Comparison of ENCODE assay signal across 15 cellular contexts in genomic region chr1:183191833-183192232, GRCh38. TPM values are rescaled to one million over a fixed set of nuclear protein-coding genes. Genes with fewer than 3 reads are reported as not detected.
DNase-seq lines count a peak whose midpoint lies in the region; TF ChIP-seq lines count a peak whose summit lies in the region.
"Had no signal": no experiment of that assay in that cellular context is flagged by ENCODE, and none has a peak within 500 bp of the region (broad histone marks: within the 10 kb centered on the region; RNA-seq: fewer than 3 reads in every experiment).

No MANE protein-coding gene starts in this region.

- peaks cover 12% of the 10 kb centered on the region for H3K27me3 Mint-ChIP-seq in activated T-helper 1 cell treated with anti-CD3 and anti-CD28 coated beads, Interleukin-12 subunit alpha, Interleukin-12 subunit beta, Interleukin-2, Interleukin-4 antibody, amounts not matched to agents 30 ng/mL and 10 ng/mL and 1 ng/mL, durations not matched to agents 14 hours and 24 hours and 36 hours (ENCODE audit: insufficient read depth)

- H3K9me3 ChIP-seq in A673 (ENCODE audit: low read depth, low read length, poor library complexity, severe bottlenecking): no peaks in the 10 kb centered on the region
- H3K9me3 ChIP-seq in HEK293 (ENCODE audit: control insufficient read depth, insufficient read depth, low read depth, low read length): no peaks in the 10 kb centered on the region
- H3K9me3 ChIP-seq in esophagus muscularis mucosa: no peaks in the 10 kb centered on the region
- H3K9me3 ChIP-seq: ovary, SJSA1 had no signal

- no peaks in the 10 kb centered on the region for H3K27me3 ChIP-seq in A673 (replicated peaks; ENCODE audit: insufficient read depth, low read depth, low read length, poor library complexity)
- no peaks in the 10 kb centered on the region for H3K27me3 ChIP-seq in esophagus muscularis mucosa
- H3K27me3 ChIP-seq: ovary, SJSA1 had no signal

- no peak overlapping the region for H3K4me3 Mint-ChIP-seq in activated T-helper 1 cell treated with anti-CD3 and anti-CD28 coated beads, Interleukin-12 subunit alpha, Interleukin-12 subunit beta, Interleukin-2, Interleukin-4 antibody, amounts not matched to agents 30 ng/mL and 10 ng/mL and 1 ng/mL, durations not matched to agents 14 hours and 24 hours and 36 hours
- H3K4me3 Mint-ChIP-seq: activated naive CD8-positive, alpha-beta T cell; memory B cell had no signal

- intact Hi-C loops in A673 (cut with micrococcal nuclease; ENCODE audit: unreplicated experiment) (no loop called here), esophagus muscularis mucosa (cut with DNase I) (no loop called here)
- intact Hi-C loops in activated T-helper 1 cell treated with anti-CD3 and anti-CD28 coated beads, Interleukin-12 subunit alpha, Interleukin-12 subunit beta, Interleukin-2, Interleukin-4 antibody, amounts not matched to agents 30 ng/mL and 10 ng/mL and 1 ng/mL, durations not matched to agents 14 hours and 24 hours and 36 hours (cut with micrococcal nuclease): loop anchor here (5.0 kb wide), 1 partner anchor 170 kb away; the partner anchor contains the start of gene LAMC1

- H3K4me3 ChIP-seq in A673 (ENCODE audit: low read depth, low read length, poor library complexity, severe bottlenecking) (no peak overlapping the region), HEK293 (ENCODE audit: low read depth, low read length) (no peak overlapping the region), foreskin fibroblast (ENCODE audit: low read depth in 1 of 2, low read length in 2 of 2) (no peak overlapping the region), esophagus muscularis mucosa (no peak overlapping the region)
- H3K4me3 ChIP-seq: ovary, SJSA1 had no signal

- H3K4me1 ChIP-seq in A673 (ENCODE audit: insufficient read depth, low read length, poor library complexity, severe bottlenecking) (no peaks in the 10 kb centered on the region), HEK293 (ENCODE audit: control insufficient read depth, insufficient read depth, low read length) (no peaks in the 10 kb centered on the region), esophagus muscularis mucosa (peaks cover 0 to 32% (median 11%) of the 10 kb centered on the region in 4 donors)

- H3K27ac ChIP-seq in A673 (ENCODE audit: low read depth, low read length, poor library complexity, severe bottlenecking) (no peak overlapping the region), HEK293 (ENCODE audit: extremely low read depth, low read depth, low read length) (no peak overlapping the region), esophagus muscularis mucosa (replicated peaks in 1 of 4) (peak overlapping the region in 2 of 4 donors; percentile 8 to 86), caudate nucleus (ENCODE audit: low read depth, low read length) (no peak overlapping the region)
- H3K27ac ChIP-seq: ovary, SJSA1 had no signal

- TF ChIP-seq EP300 in esophagus muscularis mucosa (IDR thresholded peaks at IDR 0.05): no peak

- H3K27ac Mint-ChIP-seq in activated T-helper 1 cell treated with anti-CD3 and anti-CD28 coated beads, Interleukin-12 subunit alpha, Interleukin-12 subunit beta, Interleukin-2, Interleukin-4 antibody, amounts not matched to agents 30 ng/mL and 10 ng/mL and 1 ng/mL, durations not matched to agents 14 hours and 24 hours and 36 hours: no peak overlapping the region
- H3K27ac Mint-ChIP-seq: activated naive CD8-positive, alpha-beta T cell; memory B cell had no signal

- WGBS in esophagus muscularis mucosa: 56% methylated on average over 1 of the region's 1 CpG

- POLR2A ChIA-PET in A673 (lab: Charles Lee; ENCODE audit: low non-redundant PET) (no interaction called here), HEK293 (lab: Yijun Ruan, JAX) (interaction anchor here (1.4 kb wide), 1 partner anchor 43 kb away, joined by 6 read pairs; no protein-coding TSS in a partner anchor), HEK293T (lab: Yijun Ruan, JAX) (no interaction called here)

- no peaks in the 10 kb centered on the region for H3K36me3 ChIP-seq in A673 (ENCODE audit: insufficient read depth, low read length, poor library complexity, severe bottlenecking)
- no peaks in the 10 kb centered on the region for H3K36me3 ChIP-seq in HEK293 (ENCODE audit: control insufficient read depth in 2 of 2, insufficient read depth in 1 of 2, low read length in 2 of 2)
- no peaks in the 10 kb centered on the region for H3K36me3 ChIP-seq in esophagus muscularis mucosa
- H3K36me3 ChIP-seq: ovary, SJSA1 had no signal

- CTCF ChIA-PET in A673 (lab: Charles Lee): no interaction called here
- CTCF ChIA-PET in HEK293 (lab: Yijun Ruan, JAX): interaction anchor here (0.7 to 0.9 kb wide), 2 partner anchors 119 to 280 kb away, joined by 3 to 4 read pairs; no protein-coding TSS in a partner anchor
- CTCF ChIA-PET in HEK293T (lab: Yijun Ruan, JAX): interaction anchor here (1.3 kb wide), 1 partner anchor 43 kb away, joined by 4 read pairs; no protein-coding TSS in a partner anchor

- TF ChIP-seq POLR2A in esophagus muscularis mucosa (IDR thresholded peaks at IDR 0.05; ENCODE audit: low read depth): no peak

- H3K9me3 Mint-ChIP-seq in activated T-helper 1 cell treated with anti-CD3 and anti-CD28 coated beads, Interleukin-12 subunit alpha, Interleukin-12 subunit beta, Interleukin-2, Interleukin-4 antibody, amounts not matched to agents 30 ng/mL and 10 ng/mL and 1 ng/mL, durations not matched to agents 14 hours and 24 hours and 36 hours: no peaks in the 10 kb centered on the region
- H3K9me3 Mint-ChIP-seq: memory B cell had no signal

- H3K36me3 Mint-ChIP-seq in activated T-helper 1 cell treated with anti-CD3 and anti-CD28 coated beads, Interleukin-12 subunit alpha, Interleukin-12 subunit beta, Interleukin-2, Interleukin-4 antibody, amounts not matched to agents 30 ng/mL and 10 ng/mL and 1 ng/mL, durations not matched to agents 14 hours and 24 hours and 36 hours (ENCODE audit: low read depth): peaks cover 3% of the 10 kb centered on the region
- H3K36me3 Mint-ChIP-seq: memory B cell had no signal

- BruUV-seq in A673 (replicated peaks; lab: Mats Ljungman, UMichigan): no TSS peak

- DNase-seq in A673 (ENCODE audit: low spot score) (peak; percentile 23), amniotic stem cell (lab: John Stamatoyannopoulos, UW) (peak; percentile 74), foreskin fibroblast (peak; percentile 79 to 90), HEK293T (ENCODE audit: extremely low spot score) (no peak), esophagus muscularis mucosa (ENCODE audit: extremely low spot score) (no peak), caudate nucleus (lab: John Stamatoyannopoulos, UW) (no peak)
- DNase-seq in activated T-helper 1 cell treated with anti-CD3 and anti-CD28 coated beads, Interleukin-12 subunit alpha, Interleukin-12 subunit beta, Interleukin-2, Interleukin-4 antibody, amounts not matched to agents 30 ng/mL and 10 ng/mL and 1 ng/mL, durations not matched to agents 14 hours and 24 hours and 36 hours (ENCODE audit: low spot score): no peak
- DNase-seq: AML-193, NCI-H1436 treated with DMSO at 0.1 percent for 48 hours, NCI-H82, ovary had no signal

- peaks cover 14% of the 10 kb centered on the region for H3K4me1 Mint-ChIP-seq in activated T-helper 1 cell treated with anti-CD3 and anti-CD28 coated beads, Interleukin-12 subunit alpha, Interleukin-12 subunit beta, Interleukin-2, Interleukin-4 antibody, amounts not matched to agents 30 ng/mL and 10 ng/mL and 1 ng/mL, durations not matched to agents 14 hours and 24 hours and 36 hours (ENCODE audit: low read depth)

- TF ChIP-seq CTCF in A673 (conservative IDR thresholded peaks at IDR 0.05; ENCODE audit: low read depth, low read length) (no peak), HEK293 (tag by site-specific recombination; IDR thresholded peaks at IDR 0.05) (no peak), foreskin fibroblast (IDR thresholded peaks at IDR 0.05; ENCODE audit: low read depth, low read length) (no peak), esophagus muscularis mucosa (IDR thresholded peaks at IDR 0.05) (no peak)

TF ChIP-seq in HEK293, 187 proteins besides CTCF, POLR2A, EP300 and RAD21 (continues in another document):
- TF ChIP-seq ZNF140 (tag by site-specific recombination; IDR thresholded peaks at IDR 0.05): no peak
- peak; percentile 70 for TF ChIP-seq ATF2 (tag by site-specific recombination; IDR thresholded peaks at IDR 0.05; ENCODE audit: low read depth)
- TF ChIP-seq SCRT2 (tag by site-specific recombination; IDR thresholded peaks at IDR 0.05): no peak

TF ChIP-seq in HEK293T, 16 proteins besides CTCF, POLR2A, EP300 and RAD21:
- no peak for TF ChIP-seq FOXA1 (IDR thresholded peaks at IDR 0.05)
- TF ChIP-seq L3MBTL2 (conservative IDR thresholded peaks at IDR 0.05): no peak
- TF ChIP-seq SUZ12 (IDR thresholded peaks at IDR 0.05): no peak
- TF ChIP-seq PKNOX1 (IDR thresholded peaks at IDR 0.05): no peak
- no peak for TF ChIP-seq NFRKB (IDR thresholded peaks at IDR 0.05)
- no peak for TF ChIP-seq LEF1 (IDR thresholded peaks at IDR 0.05; ENCODE audit: borderline replicate concordance)
- TF ChIP-seq CTBP1 (IDR thresholded peaks at IDR 0.05; ENCODE audit: borderline replicate concordance): no peak
- TF ChIP-seq FOXM1 (IDR thresholded peaks at IDR 0.05; ENCODE audit: borderline replicate concordance): no peak
- TF ChIP-seq FOXK2 (IDR thresholded peaks at IDR 0.05): no peak
- no peak for TF ChIP-seq TARDBP (IDR thresholded peaks at IDR 0.05)
- TF ChIP-seq ELF4 (IDR thresholded peaks at IDR 0.05): no peak
- TF ChIP-seq ARNT (IDR thresholded peaks at IDR 0.05): no peak
- TF ChIP-seq SP1 (IDR thresholded peaks at IDR 0.05): no peak
- TF ChIP-seq HDGF (IDR thresholded peaks at IDR 0.05; ENCODE audit: borderline replicate concordance): no peak
- no peak for TF ChIP-seq ZNF384 (IDR thresholded peaks at IDR 0.05)
- no peak for TF ChIP-seq BHLHE40 (IDR thresholded peaks at IDR 0.05; ENCODE audit: borderline replicate concordance)

RNA-seq across cellular contexts. Expression of gene LAMC2, which starts 5.8 kb away (rescaled TPM):
- total RNA-seq in A673 (2021) (0.11 and 0.26 TPM in 2 replicates), esophagus muscularis mucosa (10 to 100 TPM; 11.2 to 32.6 (median 14.9) TPM)
- total RNA-seq in activated T-helper 1 cell treated with anti-CD3 and anti-CD28 coated beads, Interleukin-12 subunit alpha, Interleukin-12 subunit beta, Interleukin-2, Interleukin-4 antibody, amounts not matched to agents 30 ng/mL and 10 ng/mL and 1 ng/mL, durations not matched to agents 14 hours and 24 hours and 36 hours: 0.16 and 0.22 TPM in 2 replicates

Comparison
In these comparisons a context has a peak if more than half of its experiments do, and no peak if none do; other contexts are left out.
1. DNase-seq: peak in A673 (single experiment), amniotic stem cell (single experiment) and foreskin fibroblast (2 of 2); none in activated T-helper 1 cell treated with anti-CD3 and anti-CD28 coated beads, Interleukin-12 subunit alpha, Interleukin-12 subunit beta, Interleukin-2, Interleukin-4 antibody, amounts not matched to agents 30 ng/mL and 10 ng/mL and 1 ng/mL, durations not matched to agents 14 hours and 24 hours and 36 hours (single experiment), HEK293T (single experiment), esophagus muscularis mucosa (single experiment) and caudate nucleus (0 of 61).